8 cellular contexts compared by ENCODE assay signal in genomic region chr7:127650842-127651555, GRCh38. TPM values are rescaled to one million over a fixed set of nuclear protein-coding genes. Genes with fewer than 3 reads are reported as not detected.
A peak's percentile ranks its signal among the peaks of the same experiment; 100 is the strongest.
DNase-seq lines count a peak whose midpoint lies in the region; ATAC-seq, FAIRE-seq and TF ChIP-seq lines count a peak whose summit lies in the region.

No MANE protein-coding gene starts in this region.

- no peaks in the 10 kb centered on the region for H3K9me2 ChIP-seq in SU-DHL-6 (replicated peaks; ENCODE audit: insufficient read depth, low read length)

- CTCF ChIA-PET in endothelial cell of umbilical vein (lab: Charles Lee), result interaction anchor here (0.8 to 1.5 kb wide), 4 partner anchors 13 to 58 kb away, joined by 3 to 5 read pairs (median 4); partner anchors contain the start of gene FSCN3

- TF ChIP-seq POLR2A in endothelial cell of umbilical vein (IDR thresholded peaks at IDR 0.05; ENCODE audit: low read depth, low read length), result no peak

- H3K9ac ChIP-seq in BLaER1, result peak overlapping the region; percentile 78
- peak overlapping the region; percentile 63 for H3K9ac ChIP-seq in SU-DHL-6 (ENCODE audit: low read length)
- peak overlapping the region; percentile 90 for H3K9ac ChIP-seq in endothelial cell of umbilical vein (replicated peaks; ENCODE audit: extremely low read depth, insufficient read depth, low read length)

- peak overlapping the region; percentile 61 for H2AFZ ChIP-seq in SU-DHL-6 (ENCODE audit: low read depth, low read length, severe bottlenecking)
- peak overlapping the region; percentile 67 for H2AFZ ChIP-seq in endothelial cell of umbilical vein (ENCODE audit: low read depth, low read length)

- FAIRE-seq in endothelial cell of umbilical vein (lab: Jason Lieb, UNC), result no peak

- H3K27ac ChIP-seq in BLaER1 (peak overlapping the region; percentile 80), SU-DHL-6 (ENCODE audit: low read depth, low read length) (peak overlapping the region; percentile 27), endothelial cell of umbilical vein (ENCODE audit: insufficient read depth, low read depth, low read length) (peak overlapping the region; percentile 89)

- peak in 1 of 2 donors; percentile 1 for ATAC-seq in naive thymus-derived CD8-positive, alpha-beta T cell
- no peak for ATAC-seq in activated T-helper 17 cell treated with anti-CD3 and anti-CD28 coated beads, Interleukin-2, amount 50 U/mL, for 72 hours (replicated peaks)
- no peak for ATAC-seq in GM18502 (IDR thresholded peaks at IDR 0.05; ENCODE audit: poor library complexity, unreplicated experiment)

- no peaks in the 10 kb centered on the region for H3K9me1 ChIP-seq in endothelial cell of umbilical vein (replicated peaks; ENCODE audit: control insufficient read depth, extremely low read depth, insufficient read depth, low read length)

- peaks cover 40% of the 10 kb centered on the region for H3K79me2 ChIP-seq in SU-DHL-6 (ENCODE audit: insufficient read depth, low read length)
- H3K79me2 ChIP-seq in endothelial cell of umbilical vein (ENCODE audit: control insufficient read depth, insufficient read depth, low read length), result peaks cover 39% of the 10 kb centered on the region

- H3K27me3 ChIP-seq in BLaER1 (no peaks in the 10 kb centered on the region), H7 (ENCODE audit: control insufficient read depth, insufficient read depth, low read length) (no peaks in the 10 kb centered on the region), SU-DHL-6 (ENCODE audit: low read length) (no peaks in the 10 kb centered on the region), endothelial cell of umbilical vein (ENCODE audit: control insufficient read depth in 2 of 2, insufficient read depth in 2 of 2, low read length in 2 of 2) (peaks cover 2 to 3% of the 10 kb centered on the region in 2 experiments)

- TF ChIP-seq CTCF in SU-DHL-6 (IDR thresholded peaks at IDR 0.05; ENCODE audit: insufficient read depth, low read length, poor library complexity, severe bottlenecking) (no peak), endothelial cell of umbilical vein (IDR thresholded peaks at IDR 0.05; ENCODE audit: extremely low read depth in 1 of 2, insufficient read depth in 1 of 2, low read depth in 1 of 2, low read length in 2 of 2) (no peak)

- H3K9me3 ChIP-seq in BLaER1 (no peaks in the 10 kb centered on the region), SU-DHL-6 (ENCODE audit: insufficient read depth, low read length) (no peaks in the 10 kb centered on the region), endothelial cell of umbilical vein (replicated peaks; ENCODE audit: control insufficient read depth, insufficient read depth, low read length) (no peaks in the 10 kb centered on the region)

- no peaks in the 10 kb centered on the region for H3K9me3 Mint-ChIP-seq in naive thymus-derived CD8-positive, alpha-beta T cell
- no peaks in the 10 kb centered on the region for H3K9me3 Mint-ChIP-seq in activated T-helper 17 cell treated with anti-CD3 and anti-CD28 coated beads, Interleukin-2, amount 50 U/mL, for 72 hours

- H3K4me2 ChIP-seq in BLaER1 (peak overlapping the region; percentile 90), SU-DHL-6 (ENCODE audit: low read depth, low read length, poor library complexity, severe bottlenecking) (peak overlapping the region; percentile 65), endothelial cell of umbilical vein (ENCODE audit: insufficient read depth, low read length) (peak overlapping the region; percentile 76)

- H4K20me1 ChIP-seq in BLaER1 (peaks cover 40% of the 10 kb centered on the region), SU-DHL-6 (ENCODE audit: low read depth, low read length) (peaks cover 12% of the 10 kb centered on the region; the same call in 1 of the 2 replicates), endothelial cell of umbilical vein (replicated peaks; ENCODE audit: control insufficient read depth, extremely low read depth, insufficient read depth, low read length) (peaks cover 2% of the 10 kb centered on the region)

- intact Hi-C loops in endothelial cell of umbilical vein (cut with micrococcal nuclease), result loop anchor here (1.0 kb wide), 1 partner anchor 63 kb away; the partner anchor contains the start of gene ARF5

- peak overlapping the region in 7 of 10 donors; percentile 97 to 99 (median 98) for H3K4me3 Mint-ChIP-seq in naive thymus-derived CD8-positive, alpha-beta T cell
- H3K4me3 Mint-ChIP-seq in activated T-helper 17 cell treated with anti-CD3 and anti-CD28 coated beads, Interleukin-2, amount 50 U/mL, for 72 hours, result no peak overlapping the region

- peak overlapping the region; percentile 86 for H3K4me3 ChIP-seq in BLaER1
- peak overlapping the region; percentile 60 for H3K4me3 ChIP-seq in H7 (ENCODE audit: insufficient read depth, low read depth, low read length)
- H3K4me3 ChIP-seq in SU-DHL-6 (ENCODE audit: insufficient read depth, low read length, poor library complexity, severe bottlenecking), result peak overlapping the region; percentile 61
- peak overlapping the region; percentile 2 to 94 (median 50) for H3K4me3 ChIP-seq in endothelial cell of umbilical vein (replicated peaks in 1 of 3; ENCODE audit: insufficient read depth in 1 of 3, low read depth in 1 of 3, low read length in 3 of 3)

- POLR2A ChIA-PET in endothelial cell of umbilical vein (lab: Charles Lee), result no interaction called here
- POLR2A ChIA-PET in naive thymus-derived CD8-positive, alpha-beta T cell (lab: Charles Lee), result interaction anchor here (0.6 to 1.2 kb wide), 5 partner anchors 18 to 259 kb away, joined by 3 to 9 read pairs (median 6); partner anchors contain the start of genes ARF5, GCC1 and ZNF800

- H3K36me3 ChIP-seq in BLaER1 (peaks cover 13% of the 10 kb centered on the region), H7 (replicated peaks; ENCODE audit: control insufficient read depth, insufficient read depth, low read length) (no peaks in the 10 kb centered on the region), SU-DHL-6 (ENCODE audit: low read length) (no peaks in the 10 kb centered on the region), endothelial cell of umbilical vein (ENCODE audit: control insufficient read depth in 2 of 2, extremely low read depth in 1 of 2, insufficient read depth in 2 of 2, low read length in 2 of 2) (no peaks in the 10 kb centered on the region)

- dilution Hi-C loops in endothelial cell of umbilical vein (cut with MboI; ENCODE audit: extremely low pct_ligation_motif_present, low sequenced_read_pairs), result no loop called here

- TSS peak; percentile 96 for BruUV-seq in endothelial cell of umbilical vein (replicated peaks; lab: Mats Ljungman, UMichigan)

- H3F3A ChIP-seq in SU-DHL-6 (ENCODE audit: insufficient read depth), result no peaks in the 10 kb centered on the region; the same call in 1 of the 2 replicates

- peaks cover 27 to 51% (median 39%) of the 10 kb centered on the region in 4 donors for H3K4me1 Mint-ChIP-seq in naive thymus-derived CD8-positive, alpha-beta T cell
- H3K4me1 Mint-ChIP-seq in activated T-helper 17 cell treated with anti-CD3 and anti-CD28 coated beads, Interleukin-2, amount 50 U/mL, for 72 hours, result peaks cover 22% of the 10 kb centered on the region

- peaks cover 0 to 11% (median 7%) of the 10 kb centered on the region in 3 donors for H3K36me3 Mint-ChIP-seq in naive thymus-derived CD8-positive, alpha-beta T cell
- peaks cover 46% of the 10 kb centered on the region for H3K36me3 Mint-ChIP-seq in activated T-helper 17 cell treated with anti-CD3 and anti-CD28 coated beads, Interleukin-2, amount 50 U/mL, for 72 hours (ENCODE audit: low read depth)

- DNase-seq in H7 (peak; percentile 69), endothelial cell of umbilical vein (ENCODE audit: low read depth, low spot score) (no peak), GF-D8 (lab: John Stamatoyannopoulos, UW) (no peak)
- peak in 5 of 10 donors; percentile 1 to 41 (median 10) for DNase-seq in naive thymus-derived CD8-positive, alpha-beta T cell

- H3K27me3 Mint-ChIP-seq in naive thymus-derived CD8-positive, alpha-beta T cell, result no peaks in the 10 kb centered on the region
- H3K27me3 Mint-ChIP-seq in activated T-helper 17 cell treated with anti-CD3 and anti-CD28 coated beads, Interleukin-2, amount 50 U/mL, for 72 hours, result no peaks in the 10 kb centered on the region

- H3K4me1 ChIP-seq in BLaER1 (peaks cover 41% of the 10 kb centered on the region), endothelial cell of umbilical vein (ENCODE audit: control insufficient read depth, extremely low read depth, insufficient read depth, low read length) (peaks cover 28% of the 10 kb centered on the region)

- peak overlapping the region in 8 of 10 donors; percentile 96 to 100 (median 98) for H3K27ac Mint-ChIP-seq in naive thymus-derived CD8-positive, alpha-beta T cell
- H3K27ac Mint-ChIP-seq in activated T-helper 17 cell treated with anti-CD3 and anti-CD28 coated beads, Interleukin-2, amount 50 U/mL, for 72 hours, result no peak overlapping the region

RNA-seq across cellular contexts. Expression of gene SND1, which starts 1.0 kb away (rescaled TPM):
- 196 and 205 TPM in 2 replicates for total RNA-seq in H7 (2014; rRNA removed; shearing (Covaris generic))
- 234 and 249 TPM in 2 replicates for total RNA-seq in endothelial cell of umbilical vein
- 113 and 116 TPM in 2 replicates for polyA plus RNA-seq in endothelial cell of umbilical vein
- polyA plus RNA-seq in endothelial cell of umbilical vein (2011; cell fraction: cytosol; rRNA removed), result 142 and 145 TPM in 2 replicates
- polyA plus RNA-seq in endothelial cell of umbilical vein (2011; cell fraction: nucleus; rRNA removed), result 150 and 152 TPM in 2 replicates
- polyA plus RNA-seq in endothelial cell of umbilical vein (2012), result 164 and 205 TPM in 2 replicates
- polyA minus RNA-seq in endothelial cell of umbilical vein, result 269 and 273 TPM in 2 replicates
- polyA minus RNA-seq in endothelial cell of umbilical vein (2011; cell fraction: cytosol; rRNA and poly(A)+ RNA removed), result 158 TPM
- 216 and 269 TPM in 2 replicates for polyA minus RNA-seq in endothelial cell of umbilical vein (2011; cell fraction: nucleus; rRNA and poly(A)+ RNA removed)
- total RNA-seq in naive thymus-derived CD8-positive, alpha-beta T cell, result 100 to 1,000 TPM in 1 of 2 experiments, 10 to 100 TPM in 1; 99.8 to 105 TPM
- polyA plus RNA-seq in naive thymus-derived CD8-positive, alpha-beta T cell, result 10 to 100 TPM; 80.1 to 86.0 (median 82.5) TPM
- total RNA-seq in activated T-helper 17 cell treated with anti-CD3 and anti-CD28 coated beads, Interleukin-2, amount 50 U/mL, for 72 hours, result 100 to 1,000 TPM; 246 to 256 TPM

RNA-seq across cellular contexts. Expression of gene PAX4, which starts 33.1 kb away (rescaled TPM):
- total RNA-seq in H7 (2014; rRNA removed; shearing (Covaris generic)), result 0.07 TPM in 1 of 2 replicates, not detected in the other
- total RNA-seq in endothelial cell of umbilical vein, result not detected in 2 replicates
- not detected in 2 replicates for polyA plus RNA-seq in endothelial cell of umbilical vein
- polyA plus RNA-seq in endothelial cell of umbilical vein (2011; cell fraction: cytosol; rRNA removed), result not detected in 2 replicates
- not detected in 2 replicates for polyA plus RNA-seq in endothelial cell of umbilical vein (2011; cell fraction: nucleus; rRNA removed)
- not detected in 2 replicates for polyA plus RNA-seq in endothelial cell of umbilical vein (2012)
- not detected in 2 replicates for polyA minus RNA-seq in endothelial cell of umbilical vein
- not detected for polyA minus RNA-seq in endothelial cell of umbilical vein (2011; cell fraction: cytosol; rRNA and poly(A)+ RNA removed)
- not detected in 2 replicates for polyA minus RNA-seq in endothelial cell of umbilical vein (2011; cell fraction: nucleus; rRNA and poly(A)+ RNA removed)
- not detected for total RNA-seq in naive thymus-derived CD8-positive, alpha-beta T cell
- not detected for polyA plus RNA-seq in naive thymus-derived CD8-positive, alpha-beta T cell
- total RNA-seq in activated T-helper 17 cell treated with anti-CD3 and anti-CD28 coated beads, Interleukin-2, amount 50 U/mL, for 72 hours, result not detected

RNA-seq across cellular contexts. Expression of gene FSCN3, which starts 57.5 kb away (rescaled TPM):
- 0.52 and 5.0 TPM in 2 replicates for total RNA-seq in H7 (2014; rRNA removed; shearing (Covaris generic))
- 0.82 TPM in 1 of 2 replicates, not detected in the other for total RNA-seq in endothelial cell of umbilical vein
- 0.35 and 1.0 TPM in 2 replicates for polyA plus RNA-seq in endothelial cell of umbilical vein
- polyA plus RNA-seq in endothelial cell of umbilical vein (2011; cell fraction: cytosol; rRNA removed), result 0.22 and 0.42 TPM in 2 replicates
- 1.6 and 1.9 TPM in 2 replicates for polyA plus RNA-seq in endothelial cell of umbilical vein (2011; cell fraction: nucleus; rRNA removed)
- 0.48 TPM in 1 of 2 replicates, not detected in the other for polyA plus RNA-seq in endothelial cell of umbilical vein (2012)
- 1.7 and 2.5 TPM in 2 replicates for polyA minus RNA-seq in endothelial cell of umbilical vein
- polyA minus RNA-seq in endothelial cell of umbilical vein (2011; cell fraction: cytosol; rRNA and poly(A)+ RNA removed), result not detected
- polyA minus RNA-seq in endothelial cell of umbilical vein (2011; cell fraction: nucleus; rRNA and poly(A)+ RNA removed), result 1.0 and 2.4 TPM in 2 replicates
- 1 to 10 TPM; 4.6 to 7.4 TPM for total RNA-seq in naive thymus-derived CD8-positive, alpha-beta T cell
- polyA plus RNA-seq in naive thymus-derived CD8-positive, alpha-beta T cell, result under 1 TPM; 0.29 to 0.57 (median 0.48) TPM
- 1 to 10 TPM in 1 of 2 donors, under 1 TPM in 1; 0.87 to 2.0 TPM for total RNA-seq in activated T-helper 17 cell treated with anti-CD3 and anti-CD28 coated beads, Interleukin-2, amount 50 U/mL, for 72 hours

Comparison
In these comparisons a context has a peak if more than half of its experiments do, and no peak if none do; other contexts are left out.
1. H3K27ac ChIP-seq: peak in every context shown above with its lines; median percentile 89 in endothelial cell of umbilical vein; 80 in BLaER1; 27 in SU-DHL-6.